ENCODE assay signal across 1 cellular context in genomic region chr3:38636881-38637280, GRCh38.
TF ChIP-seq lines count a peak whose summit lies in the region.

No MANE protein-coding gene starts in this region.

TF ChIP-seq in K562, 482 proteins besides CTCF, POLR2A, EP300 and RAD21:
- TF ChIP-seq CTBP1 (IDR thresholded peaks at IDR 0.05; ENCODE audit: borderline replicate concordance): peak; percentile 23; the same call in 1 of the 2 replicates
- TF ChIP-seq LARP7 (IDR thresholded peaks at IDR 0.05): no peak
